ENCODE assay signal across 8 cellular contexts in the genomic region with DNA sequence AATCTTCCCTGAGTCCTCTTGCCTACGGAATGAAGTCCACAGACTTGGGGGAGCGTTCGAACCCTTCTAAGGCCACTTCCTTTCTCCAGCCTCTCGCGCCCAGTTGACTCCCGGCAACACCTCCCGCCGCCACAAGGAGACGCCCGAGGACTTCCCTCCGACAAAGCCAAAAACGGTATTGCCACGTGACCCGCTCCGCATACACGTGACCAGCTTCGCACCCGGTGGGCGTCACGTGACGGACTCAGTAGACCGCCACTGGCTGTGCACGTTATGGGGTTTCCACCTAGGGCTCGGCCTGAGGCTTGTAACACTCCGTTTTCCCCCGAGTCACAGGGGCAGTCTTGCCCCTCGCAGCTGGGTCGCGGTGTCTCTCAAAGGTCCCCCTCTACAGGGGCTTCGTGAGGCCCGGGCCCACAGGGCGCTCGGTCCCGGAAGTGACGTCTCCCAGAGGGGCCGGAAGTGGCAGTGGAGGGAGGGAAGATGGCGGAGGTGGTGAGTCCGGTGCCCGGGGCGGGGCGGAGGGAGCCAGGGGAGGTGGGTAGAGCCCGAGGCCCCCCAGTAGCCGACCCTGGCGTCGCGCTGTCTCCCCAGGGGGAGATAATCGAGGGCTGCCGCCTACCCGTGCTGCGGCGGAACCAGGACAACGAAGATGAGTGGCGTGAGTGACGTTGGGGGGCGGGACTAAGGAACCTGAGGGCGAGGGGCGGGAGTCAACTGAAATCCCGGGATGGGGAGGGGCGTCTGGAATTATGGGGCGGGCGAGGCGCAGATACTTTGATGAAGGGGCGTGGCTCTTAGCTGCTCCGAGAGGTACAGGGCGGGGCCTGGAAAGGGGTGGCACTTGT. TPM values are rescaled to one million over a fixed set of nuclear protein-coding genes. Genes with fewer than 3 reads are reported as not detected.
DNase-seq lines count a peak whose midpoint lies in the region; ATAC-seq, FAIRE-seq and TF ChIP-seq lines count a peak whose summit lies in the region.

Gene KAT5 (plus strand): TSS at position 468 of the 848 bp plus-strand sequence. CDS start 16 bp downstream, at position 484.

- peak within 1 kb of the TSS; percentile 100 for H3K27ac ChIP-seq in kidney (ENCODE audit: low read depth in 2 of 2, low read length in 2 of 2)

- no peaks in the 10 kb centered on the region for H3K9me3 ChIP-seq in kidney (ENCODE audit: control insufficient read depth in 1 of 2, low read length in 2 of 2)

- ATAC-seq in GM19025 (IDR thresholded peaks at IDR 0.05; ENCODE audit: low read depth, unreplicated experiment) (peak; percentile 81), HG03354 (IDR thresholded peaks at IDR 0.05; ENCODE audit: poor library complexity, severe bottlenecking, unreplicated experiment) (peak; percentile 82)

- intact Hi-C loops in kidney (cut with DNase I): loop anchor here (10.0 kb wide), 1 partner anchor 103 kb away; no protein-coding TSS in a partner anchor

- H3K9ac ChIP-seq in kidney (ENCODE audit: low read length in 2 of 2): peak within 1 kb of the TSS; percentile 90 to 91

- H3K36me3 ChIP-seq in kidney (ENCODE audit: control insufficient read depth in 1 of 2, insufficient read depth in 2 of 2, low read length in 2 of 2): peaks cover 22 to 30% of the 10 kb centered on the region in 2 donors

- peaks cover 0 to 7% of the 10 kb centered on the region in 2 donors for H3K4me1 ChIP-seq in kidney (ENCODE audit: control insufficient read depth in 1 of 2, insufficient read depth in 1 of 2, low read depth in 1 of 2, low read length in 2 of 2)

- peak within 1 kb of the TSS; percentile 89 to 92 for H3K4me3 ChIP-seq in kidney (ENCODE audit: low read length in 2 of 2)

- peak; percentile 99 for TF ChIP-seq CTCF in kidney (IDR thresholded peaks at IDR 0.05; ENCODE audit: borderline replicate concordance, extremely low read depth, insufficient read depth)

- DNase-seq in AML-193 (lab: John Stamatoyannopoulos, UW) (peak; percentile 97), NCI-H446 treated with DMSO at 0.1 percent for 48 hours (lab: John Stamatoyannopoulos, UW) (peak; percentile 96), cerebellar nuclear complex (lab: John Stamatoyannopoulos, UW) (peak; percentile 63 to 96), kidney (peak; percentile 100)
- peak; percentile 99 for DNase-seq in activated CD4-positive, CD25-positive, alpha-beta regulatory T cell treated with anti-CD3 and anti-CD28 coated beads, Interleukin-2, amount 50 U/mL, for 72 hours
- peak; percentile 99 for DNase-seq in stimulated activated CD4-positive, alpha-beta T cell treated with anti-CD3 and anti-CD28 coated beads, Interleukin-15, amount 100 ng/mL, for 24 hours

- FAIRE-seq in kidney (lab: Jason Lieb, UNC): no peak

RNA-seq across cellular contexts. Expression of gene KAT5, which starts in this region (rescaled TPM):
- 74.7 TPM for total RNA-seq in kidney
- 68.4 TPM for polyA plus RNA-seq in kidney (ENCODE audit: insufficient read depth, low read depth, low replicate concordance)

Comparison
In these comparisons a context has a peak if more than half of its experiments do, and no peak if none do; other contexts are left out.
1. Peak in every context shown above with its lines: DNase-seq, ATAC-seq, H3K4me3 ChIP-seq and H3K27ac ChIP-seq.